ENCODE assay signal across 1 cellular context in the genomic region with DNA sequence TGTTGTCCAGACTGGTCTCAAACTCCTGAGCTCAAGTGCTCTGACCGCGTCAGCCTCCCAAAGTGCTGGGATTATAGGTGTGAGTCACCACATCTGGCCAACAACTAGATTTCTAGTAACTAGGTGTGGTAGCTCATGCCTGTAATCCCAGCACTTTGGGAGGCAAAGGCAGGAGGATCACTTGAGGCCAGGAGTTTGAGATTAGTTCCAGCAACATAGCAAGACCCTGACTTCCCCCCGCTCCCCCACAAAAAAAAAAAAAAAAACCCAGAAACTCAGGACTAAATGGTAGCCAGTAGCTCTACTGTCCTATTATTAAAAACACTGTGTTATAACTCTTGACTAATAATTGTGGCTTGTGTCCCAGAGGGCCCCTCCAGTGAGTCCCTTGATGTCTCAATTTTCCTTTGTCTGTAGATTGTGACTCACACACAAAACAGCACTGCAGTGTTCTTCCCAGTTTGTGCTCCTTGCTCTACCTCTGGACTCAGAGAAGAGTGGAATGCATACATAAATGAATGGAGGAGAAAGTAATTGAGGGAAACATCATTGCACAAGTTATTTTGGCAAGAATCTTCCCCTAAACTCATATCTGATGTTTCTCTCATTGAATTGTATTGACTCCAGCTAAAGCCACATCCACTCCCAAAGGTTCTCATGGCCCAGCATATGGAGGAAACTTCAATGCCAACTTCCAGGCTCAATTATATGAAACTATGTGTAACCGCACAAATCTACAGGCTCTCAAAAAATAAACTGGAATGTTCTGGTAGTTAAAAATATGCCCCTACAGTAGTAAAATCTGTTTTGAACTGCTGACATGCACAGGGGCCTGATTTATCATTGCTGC.
TF ChIP-seq lines count a peak whose summit lies in the region.

No MANE protein-coding gene starts in this region.

TF ChIP-seq in SK-N-SH, 30 proteins besides CTCF, POLR2A, EP300 and RAD21 (continued from another document):
- TF ChIP-seq RXRA (IDR thresholded peaks at IDR 0.05; ENCODE audit: borderline replicate concordance, low read depth) (no peak), SMC3 (IDR thresholded peaks at IDR 0.05; ENCODE audit: low read depth, low read length) (no peak), ELF1 (IDR thresholded peaks at IDR 0.05) (0 out of 2 replicates have a peak, but pooled peaks have one; percentile 17), FOXM1 (IDR thresholded peaks at IDR 0.05; ENCODE audit: low read depth) (no peak), GABPA (IDR thresholded peaks at IDR 0.05; ENCODE audit: low read depth) (no peak), RCOR1 (IDR thresholded peaks at IDR 0.05; ENCODE audit: low read length) (no peak)
